Comparison of ENCODE assay signal across 1 cellular context in genomic region chr7:101818699-101819071, GRCh38.
TF ChIP-seq lines count a peak whose summit lies in the region.

No MANE protein-coding gene starts in this region.

TF ChIP-seq in WTC11, 78 proteins besides CTCF, POLR2A, EP300 and RAD21 (continued from another document):
- TF ChIP-seq ATF6 (CRISPR knock-in tag; IDR thresholded peaks at IDR 0.05) (no peak), NFE2L1 (CRISPR knock-in tag; IDR thresholded peaks at IDR 0.05) (no peak), IRF2 (CRISPR knock-in tag; IDR thresholded peaks at IDR 0.05; ENCODE audit: borderline replicate concordance, low read depth) (no peak)
TF ChIP-seq in WTC11: peak in this region for 0.
